ENCODE assay signal across 17 cellular contexts in the genomic region with DNA sequence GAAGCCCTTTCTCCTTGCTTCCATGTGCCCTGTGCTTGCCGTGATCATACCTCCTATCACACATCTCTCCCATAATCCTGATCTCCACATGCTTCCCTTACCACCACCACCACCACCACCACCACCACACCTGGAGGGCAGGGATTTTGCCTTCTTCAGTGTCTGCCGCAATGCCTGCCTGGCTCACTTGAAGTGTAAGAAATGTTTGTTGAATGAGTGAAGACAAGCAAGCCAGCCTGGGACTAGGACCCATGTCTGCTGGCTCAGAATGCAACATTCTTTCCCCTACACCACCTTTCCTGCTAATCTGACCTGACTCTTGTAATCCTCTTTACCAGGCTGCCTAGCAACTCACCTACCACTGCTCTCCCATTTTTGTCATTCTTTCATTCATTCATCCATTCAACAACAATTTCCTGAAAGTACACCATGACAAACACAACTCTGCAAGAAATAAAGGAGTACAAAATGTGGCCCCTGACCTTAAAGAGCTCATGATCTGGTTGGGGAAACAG. TPM values are rescaled to one million over a fixed set of nuclear protein-coding genes. Genes with fewer than 3 reads are reported as not detected.
DNase-seq lines count a peak whose midpoint lies in the region; ATAC-seq, FAIRE-seq and TF ChIP-seq lines count a peak whose summit lies in the region.
"Had no signal": no experiment of that assay in that cellular context is flagged by ENCODE, and none has a peak within 500 bp of the region (broad histone marks: within the 10 kb centered on the region; RNA-seq: fewer than 3 reads in every experiment).

No MANE protein-coding gene starts in this region.

- no peak overlapping the region for H2BK20ac ChIP-seq in H1 (ENCODE audit: low read length)

- CTCF ChIA-PET in H1 (lab: Charles Lee; ENCODE audit: partially characterized antibody): interaction anchor here (0.7 to 6.2 kb wide), 23 partner anchors 10 to 198 kb away, joined by 3 to 135 read pairs (median 6); a partner anchor contains a TSS

- H3K9me2 ChIP-seq in GM23338 (ENCODE audit: insufficient read depth): no peaks in the 10 kb centered on the region

- no peak for TF ChIP-seq POLR2A in H1 (IDR thresholded peaks at IDR 0.05; ENCODE audit: control extremely low read depth in 1 of 2, low read depth in 2 of 2, low read length in 2 of 2)

- no peaks in the 10 kb centered on the region for H3K79me1 ChIP-seq in H1 (ENCODE audit: low read depth, low read length)

- no peak overlapping the region for H4K5ac ChIP-seq in H1 (ENCODE audit: insufficient read length, low read depth, low read length)

- POLR2A ChIA-PET in H1 (lab: Charles Lee; ENCODE audit: partially characterized antibody): interaction anchor here (1.0 to 1.4 kb wide), 2 partner anchors 10 to 29 kb away, joined by 4 to 5 read pairs; no protein-coding TSS in a partner anchor

- H3K79me2 ChIP-seq in H1 (ENCODE audit: control insufficient read depth in 1 of 2, insufficient read depth in 2 of 2, low read length in 2 of 2) (no peaks in the 10 kb centered on the region), osteoblast (ENCODE audit: insufficient read depth, low read length) (peaks cover 14% of the 10 kb centered on the region), GM23338 (replicated peaks; ENCODE audit: insufficient read depth) (no peaks in the 10 kb centered on the region)

- H2BK120ac ChIP-seq in H1 (replicated peaks; ENCODE audit: low read depth, low read length): no peak overlapping the region

- H3K4me3 ChIP-seq in left ventricle myocardium inferior (no peak overlapping the region), heart right ventricle (no peak overlapping the region), H1 (ENCODE audit: extremely low read depth in 1 of 4, insufficient read depth in 2 of 4, low read depth in 3 of 4, low read length in 4 of 4) (no peak overlapping the region), osteoblast (ENCODE audit: insufficient read depth, low read length) (no peak overlapping the region), GM23338 (no peak overlapping the region)

- intact Hi-C loops in left ventricle myocardium inferior (cut with micrococcal nuclease): no loop called here
- intact Hi-C loops in heart right ventricle (cut with DNase I): loop anchor here in 3 of 10 donors (5.0 kb wide), 3 partner anchors 55 to 75 kb away; no protein-coding TSS in a partner anchor
- intact Hi-C loops in sciatic nerve (cut with DNase I): no loop called here

- no peak for TF ChIP-seq CTCF in left ventricle myocardium inferior (IDR thresholded peaks at IDR 0.05; ENCODE audit: borderline replicate concordance)
- no peak for TF ChIP-seq CTCF in heart right ventricle (IDR thresholded peaks at IDR 0.05)
- TF ChIP-seq CTCF in H1 (IDR thresholded peaks at IDR 0.05; ENCODE audit: control extremely low read depth in 1 of 3, insufficient read depth in 1 of 3, low read depth in 1 of 3, low read length in 3 of 3): no peak
- no peak for TF ChIP-seq CTCF in osteoblast (IDR thresholded peaks at IDR 0.05; ENCODE audit: extremely low read depth, low read depth, low read length)
- TF ChIP-seq CTCF in GM23338 (conservative IDR thresholded peaks at IDR 0.05; ENCODE audit: low read depth in 2 of 2): no peak

- H3K4me2 ChIP-seq in H1 (ENCODE audit: insufficient read depth in 1 of 2, low read depth in 2 of 2, low read length in 2 of 2) (no peak overlapping the region), osteoblast (ENCODE audit: insufficient read depth, low read length) (no peak overlapping the region), GM23338 (no peak overlapping the region)

- H3K14ac ChIP-seq in H1 (ENCODE audit: insufficient read length): no peak overlapping the region

- H3K18ac ChIP-seq in H1 (ENCODE audit: extremely low read depth, low read length): no peak overlapping the region

- H3K9me3 ChIP-seq in left ventricle myocardium inferior (replicated peaks) (no peaks in the 10 kb centered on the region), heart right ventricle (no peaks in the 10 kb centered on the region), H1 (ENCODE audit: insufficient read depth in 2 of 2, low read depth in 1 of 2, low read length in 1 of 2) (no peaks in the 10 kb centered on the region), osteoblast (ENCODE audit: low read depth, low read length) (no peaks in the 10 kb centered on the region)

- H2AK5ac ChIP-seq in H1 (ENCODE audit: low read depth, low read length): peak overlapping the region; percentile 43; the same call in 1 of the 2 replicates

- peaks cover 22% of the 10 kb centered on the region for H3K4me1 Mint-ChIP-seq in GM23338

- H3K27ac ChIP-seq in left ventricle myocardium inferior (replicated peaks) (peak overlapping the region; percentile 17), heart right ventricle (peak overlapping the region in 1 of 10 donors; percentile 21), H1 (ENCODE audit: low read depth, low read length) (no peak overlapping the region), osteoblast (ENCODE audit: low read depth, low read length) (peak overlapping the region; percentile 14), GM23338 (ENCODE audit: low read depth) (no peak overlapping the region)

- H3K27me3 Mint-ChIP-seq in GM23338 (ENCODE audit: insufficient read depth, low read depth, poor library complexity): peaks cover 36% of the 10 kb centered on the region

- DNase-seq in left ventricle myocardium inferior (no peak), heart right ventricle (no peak), H1 (ENCODE audit: low read depth in 1 of 2, low spot score in 2 of 2) (no peak), osteoblast (ENCODE audit: insufficient read length, low spot score, missing footprints) (no peak), urothelium cell line (ENCODE audit: low spot score) (no peak), sciatic nerve (ENCODE audit: low spot score) (no peak), GM23338 (ENCODE audit: low spot score) (no peak), NCI-H2196 treated with DMSO at 0.1 percent for 48 hours (lab: John Stamatoyannopoulos, UW; ENCODE audit: unreplicated experiment) (no peak)
- DNase-seq: DMS53, NCI-H1930, NCI-H2171, NCI-H774, Right ventricle myocardium superior had no signal

- H3K23me2 ChIP-seq in H1 (ENCODE audit: low read depth, low read length): peaks cover 19% of the 10 kb centered on the region

- no peaks in the 10 kb centered on the region for H3K36me3 Mint-ChIP-seq in GM23338 (ENCODE audit: low read depth)

- H4K8ac ChIP-seq in H1 (ENCODE audit: extremely low read depth, insufficient read depth, low read length): no peak overlapping the region

- H2BK5ac ChIP-seq in H1 (ENCODE audit: low read depth, low read length): no peak overlapping the region

- peak overlapping the region; percentile 17; the same call in 1 of the 2 replicates for H2AFZ ChIP-seq in H1 (ENCODE audit: low read length)
- no peak overlapping the region for H2AFZ ChIP-seq in osteoblast (ENCODE audit: low read length)
- H2AFZ ChIP-seq in GM23338: no peak overlapping the region

- H3K27me3 ChIP-seq in left ventricle myocardium inferior (ENCODE audit: low read depth) (no peaks in the 10 kb centered on the region), heart right ventricle (peaks cover 0 to 44% (median 0%) of the 10 kb centered on the region in 7 donors), H1 (replicated peaks in 1 of 4; ENCODE audit: control insufficient read depth in 3 of 4, extremely low read depth in 1 of 4, insufficient read depth in 3 of 4, low read length in 3 of 4) (peaks cover 3 to 27% (median 23%) of the 10 kb centered on the region in 4 experiments), osteoblast (ENCODE audit: insufficient read depth, low read length) (no peaks in the 10 kb centered on the region), GM23338 (ENCODE audit: insufficient read depth) (peaks cover 37% of the 10 kb centered on the region)

- no peak overlapping the region for H3K27ac Mint-ChIP-seq in GM23338

- H3K23ac ChIP-seq in H1 (ENCODE audit: insufficient read length): no peak overlapping the region

- no peaks in the 10 kb centered on the region for H3K9me3 Mint-ChIP-seq in GM23338

- peaks cover 6% of the 10 kb centered on the region; the same call in 1 of the 2 replicates for H3F3A ChIP-seq in GM23338 (replicated peaks; ENCODE audit: low read depth)

- H3K4me1 ChIP-seq in left ventricle myocardium inferior (peaks cover 67% of the 10 kb centered on the region), heart right ventricle (peaks cover 0 to 55% (median 37%) of the 10 kb centered on the region in 9 donors), H1 (replicated peaks in 1 of 4; ENCODE audit: control insufficient read depth in 3 of 4, insufficient read depth in 4 of 4, low read length in 3 of 4) (peaks cover 0 to 6% (median under 1%) of the 10 kb centered on the region in 4 experiments; a peak in 2 of 7 replicates), osteoblast (ENCODE audit: insufficient read depth, low read length) (peaks cover 66% of the 10 kb centered on the region), GM23338 (ENCODE audit: insufficient read depth) (peaks cover 13% of the 10 kb centered on the region)

- TF ChIP-seq EP300 in H1 (IDR thresholded peaks at IDR 0.05; ENCODE audit: borderline replicate concordance in 1 of 2, low read depth in 2 of 2, low read length in 2 of 2): no peak

- H3K4me3 Mint-ChIP-seq in GM23338: no peak overlapping the region

- WGBS in heart right ventricle, 2 donors: 90 to 95% methylated on average over 2 of the region's 2 CpGs
- 88% methylated on average over 2 of the region's 2 CpGs; no CpG with 5 or more reads in 1 of the 2 experiments for WGBS in H1 (ENCODE audit: extremely low coverage in 1 of 2, insufficient coverage in 1 of 2, insufficient read length in 1 of 2, insufficient replicate concordance in 2 of 2, low coverage in 1 of 2, low lambda C conversion rate in 2 of 2, missing lambda C conversion rate in 1 of 2), 2 experiments

- H2BK15ac ChIP-seq in H1 (ENCODE audit: low read length): no peak overlapping the region

- H4K20me1 ChIP-seq in H1 (replicated peaks in 1 of 2; ENCODE audit: control insufficient read depth in 1 of 2, insufficient read depth in 2 of 2, low read length in 2 of 2): no peaks in the 10 kb centered on the region
- no peaks in the 10 kb centered on the region for H4K20me1 ChIP-seq in osteoblast (ENCODE audit: insufficient read depth, low read length)
- no peaks in the 10 kb centered on the region for H4K20me1 ChIP-seq in GM23338 (replicated peaks; ENCODE audit: insufficient read depth)

- no peak overlapping the region for H3K9ac ChIP-seq in H1 (replicated peaks in 1 of 4; ENCODE audit: extremely low read depth in 1 of 4, low read depth in 3 of 4, low read length in 3 of 4)

- TF ChIP-seq RAD21 in H1 (IDR thresholded peaks at IDR 0.05 in 1 of 2, conservative IDR thresholded peaks at IDR 0.05 in 1 of 2; ENCODE audit: low read depth in 2 of 2, low read length in 2 of 2): no peak

- ATAC-seq in heart right ventricle (no peak), sciatic nerve (no peak), GM23338 (no peak)
- ATAC-seq: HepG2 had no signal

- FAIRE-seq in H1 (lab: Jason Lieb, UNC): no peak
- FAIRE-seq in urothelium cell line (lab: Jason Lieb, UNC): peak; percentile 85
- FAIRE-seq: G401.6, GM12892, HepG2 had no signal

- no peak overlapping the region for H4K91ac ChIP-seq in H1 (replicated peaks; ENCODE audit: insufficient read length, low read length)

- H3K4ac ChIP-seq in H1 (replicated peaks; ENCODE audit: insufficient read length, low read depth, low read length): no peak overlapping the region

- no peak overlapping the region for H3K56ac ChIP-seq in H1 (replicated peaks; ENCODE audit: insufficient read length, low read depth, low read length)

- H3K36me3 ChIP-seq in left ventricle myocardium inferior: no peaks in the 10 kb centered on the region
- no peaks in the 10 kb centered on the region for H3K36me3 ChIP-seq in heart right ventricle
- H3K36me3 ChIP-seq in H1 (ENCODE audit: control insufficient read depth in 2 of 4, insufficient read depth in 4 of 4, low read length in 3 of 4): no peaks in the 10 kb centered on the region
- H3K36me3 ChIP-seq in osteoblast (ENCODE audit: insufficient read depth, low read length): no peaks in the 10 kb centered on the region
- H3K36me3 ChIP-seq in GM23338 (ENCODE audit: insufficient read depth): no peaks in the 10 kb centered on the region

- H2BK12ac ChIP-seq in H1 (ENCODE audit: low read depth, low read length): 0 out of 2 replicates have a peak overlapping the region, but pooled peaks have one; percentile 1

RNA-seq across cellular contexts. Expression of a gene that starts 3.5 kb away (rescaled TPM):
- total RNA-seq in left ventricle myocardium inferior (35.2 TPM), heart right ventricle (10 to 100 TPM; 26.6 to 66.0 (median 39.2) TPM), osteoblast (138 and 141 TPM in 2 replicates), sciatic nerve (125 TPM)
- polyA plus RNA-seq in heart right ventricle (10 to 100 TPM; 15.1 to 29.8 TPM), H1 (2011; rRNA removed) (12.6 and 16.5 TPM in 2 replicates), GM23338 (2016; fragmentation: Nextera tagmentation; extraction: Ambion mirVana) (2.7 and 4.3 TPM in 2 replicates)
- 6.1 and 6.9 TPM in 2 replicates for total RNA-seq in H1 (2021; fragmentation: NEBNext Ultra II Directional; extraction: Animal tissue kit (Norgen Biotek cat#: 25700))
- 8.0 TPM for polyA plus RNA-seq in H1 (2011; cell fraction: cytosol; rRNA removed)
- 21.3 TPM for polyA plus RNA-seq in H1 (2011; cell fraction: nucleus; rRNA removed)
- 11.0 to 14.0 TPM (median 12.3 TPM) in 4 replicates for polyA plus RNA-seq in H1 (2012, experiment 1 of 2)
- polyA plus RNA-seq in H1 (2012, experiment 2 of 2): 3.3 TPM
- polyA plus RNA-seq in H1 (2013, experiment 1 of 2): 10.4 TPM
- polyA plus RNA-seq in H1 (2013, experiment 2 of 2): 8.2 TPM
- polyA minus RNA-seq in H1 (2011; rRNA and poly(A)+ RNA removed): 15.1 and 18.4 TPM in 2 replicates
- polyA minus RNA-seq in H1 (2011; cell fraction: cytosol; rRNA and poly(A)+ RNA removed): 6.9 TPM
- polyA minus RNA-seq in H1 (2011; cell fraction: nucleus; rRNA and poly(A)+ RNA removed): 12.1 TPM
- 7.1 and 10.4 TPM in 2 replicates for total RNA-seq in GM23338 (2014; rRNA removed; shearing (Covaris generic))
- total RNA-seq: A172, HepG2 had no signal

Comparison
In these comparisons a context has a peak if more than half of its experiments do, and no peak if none do; other contexts are left out.
1. H3K27ac ChIP-seq: peak in left ventricle myocardium inferior (single experiment) and osteoblast (single experiment); none in H1 (single experiment) and GM23338 (single experiment).